8 cellular contexts compared by ENCODE assay signal in the genomic region with DNA sequence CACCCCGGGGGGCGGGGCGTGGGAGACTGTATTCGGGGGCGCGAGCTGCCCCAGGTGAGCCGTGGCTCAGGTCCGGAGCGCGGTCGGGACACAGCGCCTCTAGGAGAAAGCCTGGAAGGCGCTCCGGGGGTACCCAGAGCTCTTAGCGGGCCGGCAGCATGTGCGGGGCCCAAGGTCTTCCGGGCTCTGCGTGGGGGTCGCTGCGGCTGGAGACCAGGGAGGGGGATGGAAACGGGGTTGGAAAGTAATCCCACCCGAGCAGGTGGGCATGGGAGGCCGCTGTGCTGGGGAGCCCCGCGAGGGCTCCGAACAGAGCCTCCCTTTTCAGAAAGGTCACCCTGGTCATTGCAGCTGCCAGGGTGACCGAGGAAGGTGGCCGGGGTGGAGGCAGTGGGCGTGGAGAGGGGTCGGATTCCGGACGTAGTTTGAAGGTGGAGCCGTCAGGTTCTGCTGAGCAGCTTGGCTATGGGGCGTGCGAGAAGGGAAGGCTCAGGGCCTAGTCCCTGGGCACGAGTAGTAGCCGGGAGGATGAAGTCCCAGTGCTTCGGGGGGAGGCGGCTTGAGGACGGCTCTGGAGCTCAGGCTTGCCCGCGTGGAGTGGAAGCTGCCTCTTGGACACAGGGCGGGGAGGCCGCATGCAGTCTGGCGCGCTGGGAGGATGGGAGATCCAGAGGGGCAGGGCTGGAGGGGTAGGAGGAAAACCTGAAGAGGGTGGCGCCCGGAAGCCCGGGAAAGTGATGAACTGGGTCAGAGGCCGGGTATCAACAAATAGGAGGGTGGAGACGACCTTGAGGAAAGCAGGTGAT. TPM values are rescaled to one million over a fixed set of nuclear protein-coding genes. Genes with fewer than 3 reads are reported as not detected.
DNase-seq lines count a peak whose midpoint lies in the region; ATAC-seq and TF ChIP-seq lines count a peak whose summit lies in the region.

TSS of gene SIRT5 (plus strand) at position 31 of the 806 bp plus-strand sequence. CDS start 9,510 bp downstream, outside the sequence.

- no peaks in the 10 kb centered on the region for H3K9me3 ChIP-seq in adipocyte (ENCODE audit: control insufficient read depth, low read length)

- H3K36me3 ChIP-seq in adipocyte (ENCODE audit: control insufficient read depth, insufficient read depth, low read length, severe bottlenecking) (no peaks in the 10 kb centered on the region), urinary bladder (ENCODE audit: insufficient read depth) (no peaks in the 10 kb centered on the region)

- no peaks in the 10 kb centered on the region for H3K27me3 ChIP-seq in adipocyte (replicated peaks; ENCODE audit: control insufficient read depth, insufficient read depth, low read length)

- H3K4me3 ChIP-seq in GM12875 (ENCODE audit: low read depth, low read length) (peak within 1 kb of the TSS; percentile 80), adipocyte (ENCODE audit: low read length) (peak within 1 kb of the TSS; percentile 83), urinary bladder (ENCODE audit: low read depth, low read length) (peak within 1 kb of the TSS; percentile 69)

- peak; percentile 70 for DNase-seq in NCI-H128 (lab: John Stamatoyannopoulos, UW; ENCODE audit: unreplicated experiment)
- DNase-seq in SW 1271 (lab: John Stamatoyannopoulos, UW): peak; percentile 93 to 94
- peak; percentile 88 for DNase-seq in adipocyte (ENCODE audit: low read depth)
- DNase-seq in left cardiac atrium: peak; percentile 85
- DNase-seq in progenitor cell of endocrine pancreas (ENCODE audit: low spot score, unreplicated experiment): peak; percentile 64

- peak within 1 kb of the TSS; percentile 97 for H3K27ac Mint-ChIP-seq in progenitor cell of endocrine pancreas

- H3K27ac ChIP-seq in urinary bladder (ENCODE audit: low read depth): peak within 1 kb of the TSS; percentile 90

- TF ChIP-seq CTCF in GM12875 (IDR thresholded peaks at IDR 0.05; ENCODE audit: borderline replicate concordance, insufficient read depth, low read depth, low read length) (no peak), progenitor cell of endocrine pancreas (IDR thresholded peaks at IDR 0.05; ENCODE audit: unreplicated experiment) (no peak)

- H3K36me3 Mint-ChIP-seq in progenitor cell of endocrine pancreas (ENCODE audit: insufficient read depth): peaks cover 6% of the 10 kb centered on the region

- H3K4me1 ChIP-seq in adipocyte (ENCODE audit: control insufficient read depth, insufficient read depth, low read length) (peaks cover 7% of the 10 kb centered on the region), urinary bladder (ENCODE audit: insufficient read depth) (no peaks in the 10 kb centered on the region)

- WGBS in urinary bladder: under 1% methylated on average over 52 of the region's 52 CpGs

- intact Hi-C loops in left cardiac atrium (cut with DNase I): loop anchor here in 1 of 2 donors (10.0 kb wide), 1 partner anchor 90 kb away; the partner anchor contains the start of gene GFOD1

- ATAC-seq in HG02759 (IDR thresholded peaks at IDR 0.05; ENCODE audit: unreplicated experiment): peak; percentile 65
- peak; percentile 70 to 79 for ATAC-seq in left cardiac atrium

- peak within 1 kb of the TSS; percentile 85 for H3K9ac ChIP-seq in adipocyte (ENCODE audit: low read length)

- no peaks in the 10 kb centered on the region for H3K27me3 Mint-ChIP-seq in progenitor cell of endocrine pancreas

- H3K4me3 Mint-ChIP-seq in progenitor cell of endocrine pancreas (ENCODE audit: low read depth): peak within 1 kb of the TSS; percentile 86

- H3K9me3 Mint-ChIP-seq in progenitor cell of endocrine pancreas (ENCODE audit: low read depth): peaks cover 6% of the 10 kb centered on the region

- H3K4me1 Mint-ChIP-seq in progenitor cell of endocrine pancreas (ENCODE audit: low read depth): peaks cover 9% of the 10 kb centered on the region

RNA-seq across cellular contexts. Expression of gene SIRT5, which starts in this region (rescaled TPM):
- 10 to 100 TPM; 24.3 to 37.6 TPM for total RNA-seq in left cardiac atrium
- total RNA-seq in progenitor cell of endocrine pancreas: 18.2 and 18.8 TPM in 2 replicates
- total RNA-seq in urinary bladder: 16.4 TPM
- 7.2 TPM for polyA plus RNA-seq in urinary bladder

Comparison
In these comparisons a context has a peak if more than half of its experiments do, and no peak if none do; other contexts are left out.
1. Peak in every context shown above with its lines: DNase-seq, ATAC-seq, H3K4me3 ChIP-seq and H3K27ac ChIP-seq.